Comparison of ENCODE assay signal across 8 cellular contexts in genomic region chr15:52558196-52558595, GRCh38. TPM values are rescaled to one million over a fixed set of nuclear protein-coding genes. Genes with fewer than 3 reads are reported as not detected.
DNase-seq lines count a peak whose midpoint lies in the region; ATAC-seq and TF ChIP-seq lines count a peak whose summit lies in the region.

No MANE protein-coding gene starts in this region.

- peak overlapping the region; percentile 58 for H3K27ac Mint-ChIP-seq in activated naive CD4-positive, alpha-beta T cell treated with anti-CD3 and anti-CD28 coated beads, Interleukin-2, amount 10 ng/mL, durations not matched to agents 7 days and 5 days
- H3K27ac Mint-ChIP-seq in naive thymus-derived CD4-positive, alpha-beta T cell = peak overlapping the region in 3 of 9 donors; percentile 24 to 83 (median 82)
- no peak overlapping the region for H3K27ac Mint-ChIP-seq in endothelial cell (ENCODE audit: unreplicated experiment)

- no peak for TF ChIP-seq CTCF in endothelial cell (IDR thresholded peaks at IDR 0.05; ENCODE audit: unreplicated experiment)

- no peaks in the 10 kb centered on the region for H3K9me3 ChIP-seq in naive thymus-derived CD4-positive, alpha-beta T cell (ENCODE audit: control insufficient read depth in 2 of 3, low read length in 3 of 3)

- H3K36me3 ChIP-seq in naive thymus-derived CD4-positive, alpha-beta T cell (ENCODE audit: control insufficient read depth in 2 of 3, insufficient read depth in 3 of 3, low read length in 3 of 3) = peaks cover 6 to 22% (median 10%) of the 10 kb centered on the region in 3 experiments

- DNase-seq in Daoy (ENCODE audit: low read depth) = peak; percentile 87
- peak; percentile 22 for DNase-seq in LoVo (ENCODE audit: low spot score)
- DNase-seq in activated naive CD4-positive, alpha-beta T cell treated with anti-CD3 and anti-CD28 coated beads, Interleukin-2, amount 10 ng/mL, durations not matched to agents 7 days and 5 days = peak; percentile 49
- DNase-seq in naive thymus-derived CD4-positive, alpha-beta T cell = peak in 1 of 9 donors; percentile 51
- DNase-seq in amygdala (lab: John Stamatoyannopoulos, UW) = no peak
- DNase-seq in GM03348 (ENCODE audit: low spot score) = no peak
- no peak for DNase-seq in endothelial cell (ENCODE audit: low spot score)

- CTCF ChIA-PET in activated naive CD4-positive, alpha-beta T cell treated with anti-CD3 and anti-CD28 coated beads, Interleukin-2, amount 10 ng/mL, durations not matched to agents 7 days and 5 days (lab: Charles Lee) = no interaction called here
- CTCF ChIA-PET in naive thymus-derived CD4-positive, alpha-beta T cell (lab: Charles Lee) = no interaction called here

- POLR2A ChIA-PET in naive thymus-derived CD4-positive, alpha-beta T cell (lab: Charles Lee) = no interaction called here

- H3K4me1 ChIP-seq in naive thymus-derived CD4-positive, alpha-beta T cell (ENCODE audit: control insufficient read depth in 2 of 2, insufficient read depth in 2 of 2, low read length in 2 of 2) = peaks cover 0 to 27% of the 10 kb centered on the region in 2 donors

- H3K4me1 Mint-ChIP-seq in activated naive CD4-positive, alpha-beta T cell treated with anti-CD3 and anti-CD28 coated beads, Interleukin-2, amount 10 ng/mL, durations not matched to agents 7 days and 5 days = peaks cover 37% of the 10 kb centered on the region
- H3K4me1 Mint-ChIP-seq in naive thymus-derived CD4-positive, alpha-beta T cell = peaks cover 30 to 78% (median 63%) of the 10 kb centered on the region in 7 donors
- peaks cover 2% of the 10 kb centered on the region for H3K4me1 Mint-ChIP-seq in endothelial cell (ENCODE audit: unreplicated experiment)

- H3K36me3 Mint-ChIP-seq in activated naive CD4-positive, alpha-beta T cell treated with anti-CD3 and anti-CD28 coated beads, Interleukin-2, amount 10 ng/mL, durations not matched to agents 7 days and 5 days = peaks cover 30% of the 10 kb centered on the region
- H3K36me3 Mint-ChIP-seq in naive thymus-derived CD4-positive, alpha-beta T cell = peaks cover 7 to 28% (median 14%) of the 10 kb centered on the region in 5 donors
- H3K36me3 Mint-ChIP-seq in endothelial cell (ENCODE audit: low read depth, unreplicated experiment) = no peaks in the 10 kb centered on the region

- H3K9me3 Mint-ChIP-seq in activated naive CD4-positive, alpha-beta T cell treated with anti-CD3 and anti-CD28 coated beads, Interleukin-2, amount 10 ng/mL, durations not matched to agents 7 days and 5 days = no peaks in the 10 kb centered on the region
- H3K9me3 Mint-ChIP-seq in naive thymus-derived CD4-positive, alpha-beta T cell = no peaks in the 10 kb centered on the region
- H3K9me3 Mint-ChIP-seq in endothelial cell (ENCODE audit: unreplicated experiment) = no peaks in the 10 kb centered on the region

- H3K27ac ChIP-seq in naive thymus-derived CD4-positive, alpha-beta T cell (ENCODE audit: low read depth, low read length) = no peak overlapping the region

- H3K27me3 Mint-ChIP-seq in activated naive CD4-positive, alpha-beta T cell treated with anti-CD3 and anti-CD28 coated beads, Interleukin-2, amount 10 ng/mL, durations not matched to agents 7 days and 5 days = no peaks in the 10 kb centered on the region
- H3K27me3 Mint-ChIP-seq in naive thymus-derived CD4-positive, alpha-beta T cell = no peaks in the 10 kb centered on the region
- H3K27me3 Mint-ChIP-seq in endothelial cell (ENCODE audit: unreplicated experiment) = no peaks in the 10 kb centered on the region

- no peak overlapping the region for H3K4me3 Mint-ChIP-seq in activated naive CD4-positive, alpha-beta T cell treated with anti-CD3 and anti-CD28 coated beads, Interleukin-2, amount 10 ng/mL, durations not matched to agents 7 days and 5 days
- peak overlapping the region in 2 of 10 donors; percentile 33 to 48 for H3K4me3 Mint-ChIP-seq in naive thymus-derived CD4-positive, alpha-beta T cell
- H3K4me3 Mint-ChIP-seq in endothelial cell (ENCODE audit: unreplicated experiment) = no peak overlapping the region

- H3K4me3 ChIP-seq in naive thymus-derived CD4-positive, alpha-beta T cell (ENCODE audit: low read length) = no peak overlapping the region

- intact Hi-C loops in naive thymus-derived CD4-positive, alpha-beta T cell (cut with micrococcal nuclease) = loop anchor here in 1 of 2 donors (1.0 kb wide), 1 partner anchor 11 kb away; the partner anchor contains the start of gene ARPP19

- peak; percentile 87 for ATAC-seq in GM21786 (IDR thresholded peaks at IDR 0.05; ENCODE audit: unreplicated experiment)
- ATAC-seq in naive thymus-derived CD4-positive, alpha-beta T cell = peak; percentile 72

- no peaks in the 10 kb centered on the region for H3K27me3 ChIP-seq in naive thymus-derived CD4-positive, alpha-beta T cell (ENCODE audit: control insufficient read depth in 2 of 2, insufficient read depth in 2 of 2, low read length in 2 of 2)

RNA-seq across cellular contexts. Expression of gene ARPP19, which starts 10.6 kb away (rescaled TPM):
- 372 and 409 TPM in 2 replicates for total RNA-seq in Daoy (2014; rRNA removed; shearing (Covaris generic))
- total RNA-seq in naive thymus-derived CD4-positive, alpha-beta T cell = 100 to 1,000 TPM in 4 of 5 experiments, 10 to 100 TPM in 1; 94.9 to 148 (median 122) TPM
- 10 to 100 TPM; 30.4 to 46.9 TPM for polyA plus RNA-seq in naive thymus-derived CD4-positive, alpha-beta T cell
- 220 TPM for total RNA-seq in endothelial cell (ENCODE audit: unreplicated experiment)

RNA-seq across cellular contexts. Expression of gene MYO5A, which starts 29.5 kb away (rescaled TPM):
- total RNA-seq in Daoy (2014; rRNA removed; shearing (Covaris generic)) = 57.4 and 60.8 TPM in 2 replicates
- total RNA-seq in naive thymus-derived CD4-positive, alpha-beta T cell = 10 to 100 TPM; 19.8 to 39.6 (median 23.3) TPM
- 1 to 10 TPM; 4.2 to 5.7 TPM for polyA plus RNA-seq in naive thymus-derived CD4-positive, alpha-beta T cell
- 9.1 TPM for total RNA-seq in endothelial cell (ENCODE audit: unreplicated experiment)

Comparison
In these comparisons a context has a peak if more than half of its experiments do, and no peak if none do; other contexts are left out.
1. DNase-seq: peak in Daoy (single experiment), LoVo (single experiment) and activated naive CD4-positive, alpha-beta T cell treated with anti-CD3 and anti-CD28 coated beads, Interleukin-2, amount 10 ng/mL, durations not matched to agents 7 days and 5 days (single experiment); none in amygdala (0 of 56), GM03348 (single experiment) and endothelial cell (single experiment).